In the genomic region with DNA sequence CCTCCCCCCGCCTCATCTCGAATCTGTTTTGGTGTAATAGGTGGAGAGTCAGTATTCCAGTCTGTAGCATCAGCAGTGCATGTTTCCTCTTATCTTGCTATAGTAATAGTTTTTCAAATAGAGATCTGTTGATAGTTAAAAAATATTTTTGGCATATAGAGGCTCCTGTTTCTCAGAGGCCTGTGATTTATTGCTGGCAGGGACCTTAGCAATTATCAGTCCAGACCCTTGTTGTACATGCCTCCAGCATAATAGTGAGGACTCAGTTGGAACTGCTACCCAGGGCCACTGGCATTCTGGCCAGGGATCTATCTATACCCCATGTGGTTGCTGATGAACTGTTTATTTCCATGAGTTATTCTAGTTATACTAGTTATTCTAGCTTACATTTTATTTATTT, we compare ENCODE assay signal across 17 cellular contexts. TPM values are rescaled to one million over a fixed set of nuclear protein-coding genes. Genes with fewer than 3 reads are reported as not detected.
DNase-seq lines count a peak whose midpoint lies in the region; ATAC-seq and TF ChIP-seq lines count a peak whose summit lies in the region.
"Had no signal": no experiment of that assay in that cellular context is flagged by ENCODE, and none has a peak within 500 bp of the region (broad histone marks: within the 10 kb centered on the region; RNA-seq: fewer than 3 reads in every experiment).

No MANE protein-coding gene starts in this region.

- no peak for DNase-seq in left ventricle myocardium inferior
- DNase-seq in left cardiac atrium, result no peak
- DNase-seq in Karpas-422, result no peak
- DNase-seq in glutamatergic neuron, result no peak
- no peak for DNase-seq in upper lobe of right lung
- no peak for DNase-seq in breast epithelium (ENCODE audit: low spot score in 2 of 2)
- DNase-seq in NCI-H510A treated with DMSO at 0.1 percent for 48 hours (lab: John Stamatoyannopoulos, UW), result no peak
- DNase-seq: AML-193, DMS 273 treated with DMSO at 0.1 percent for 48 hours, HFFc6, NCI-H1092, NCI-H1436 treated with DMSO at 0.1 percent for 48 hours, NCI-H2029, NCI-H2171, NCI-H446 treated with DMSO at 0.1 percent for 48 hours, SHP77 treated with DMSO at 0.1 percent for 48 hours had no signal

- H3K27me3 Mint-ChIP-seq in glutamatergic neuron (ENCODE audit: unreplicated experiment), result no peaks in the 10 kb centered on the region

- H3K9me3 Mint-ChIP-seq in glutamatergic neuron (ENCODE audit: unreplicated experiment), result peaks cover 3% of the 10 kb centered on the region
- H3K9me3 Mint-ChIP-seq: HFFc6 had no signal

- H3K27ac Mint-ChIP-seq in glutamatergic neuron (ENCODE audit: unreplicated experiment), result peak overlapping the region; percentile 55
- H3K27ac Mint-ChIP-seq: HFFc6 had no signal

- H3K36me3 ChIP-seq in left ventricle myocardium inferior, result peaks cover 62% of the 10 kb centered on the region
- peaks cover 27% of the 10 kb centered on the region; the same call in 1 of the 2 replicates for H3K36me3 ChIP-seq in Karpas-422 (ENCODE audit: insufficient read depth, low read length)
- H3K36me3 ChIP-seq in upper lobe of right lung, result peaks cover 72% of the 10 kb centered on the region
- H3K36me3 ChIP-seq in breast epithelium, result no peaks in the 10 kb centered on the region

- peak overlapping the region; percentile 36 for H3K27ac ChIP-seq in left ventricle myocardium inferior (replicated peaks)
- H3K27ac ChIP-seq in Karpas-422 (ENCODE audit: low read length), result 0 out of 2 replicates have a peak overlapping the region, but pooled peaks have one; percentile 20
- no peak overlapping the region for H3K27ac ChIP-seq in upper lobe of right lung
- peak overlapping the region in 1 of 2 donors; percentile 4 for H3K27ac ChIP-seq in breast epithelium
- H3K27ac ChIP-seq: KMS-11 had no signal

- no peak overlapping the region for H3K4me2 ChIP-seq in Karpas-422 (ENCODE audit: low read depth, low read length, poor library complexity, severe bottlenecking)
- H3K4me2 ChIP-seq: KMS-11 had no signal

- no peaks in the 10 kb centered on the region for H3K9me2 ChIP-seq in Karpas-422 (replicated peaks; ENCODE audit: insufficient read depth, low read length)

- no peak overlapping the region for H2AFZ ChIP-seq in Karpas-422 (ENCODE audit: low read length)

- H3K4me3 Mint-ChIP-seq in glutamatergic neuron (ENCODE audit: unreplicated experiment), result no peak overlapping the region
- H3K4me3 Mint-ChIP-seq: HFFc6 had no signal

- TF ChIP-seq CTCF in left ventricle myocardium inferior (IDR thresholded peaks at IDR 0.05; ENCODE audit: borderline replicate concordance) (no peak), glutamatergic neuron (IDR thresholded peaks at IDR 0.05; ENCODE audit: partially characterized antibody, unreplicated experiment) (no peak), upper lobe of right lung (IDR thresholded peaks at IDR 0.05) (no peak), breast epithelium (IDR thresholded peaks at IDR 0.05) (no peak)

- TF ChIP-seq POLR2A in breast epithelium (IDR thresholded peaks at IDR 0.05), result no peak

- H3K4me3 ChIP-seq in left ventricle myocardium inferior (no peak overlapping the region), Karpas-422 (ENCODE audit: low read length) (no peak overlapping the region), upper lobe of right lung (no peak overlapping the region), breast epithelium (no peak overlapping the region)

- no peak overlapping the region for H3K9ac ChIP-seq in Karpas-422 (ENCODE audit: low read length)
- H3K9ac ChIP-seq: KMS-11 had no signal

- peaks cover 34% of the 10 kb centered on the region for H3K4me1 ChIP-seq in left ventricle myocardium inferior
- H3K4me1 ChIP-seq in Karpas-422 (ENCODE audit: low read length), result peaks cover 27% of the 10 kb centered on the region
- H3K4me1 ChIP-seq in upper lobe of right lung, result peaks cover 7% of the 10 kb centered on the region
- no peaks in the 10 kb centered on the region for H3K4me1 ChIP-seq in breast epithelium

- H4K20me1 ChIP-seq in Karpas-422 (ENCODE audit: insufficient read depth, low read depth, low read length), result no peaks in the 10 kb centered on the region

- ATAC-seq in left cardiac atrium (no peak), upper lobe of right lung (no peak)

- peaks cover 30% of the 10 kb centered on the region for H3K79me2 ChIP-seq in Karpas-422 (ENCODE audit: low read length)

- H3K36me3 Mint-ChIP-seq in glutamatergic neuron (ENCODE audit: unreplicated experiment), result peaks cover 10% of the 10 kb centered on the region

- H3K9me3 ChIP-seq in left ventricle myocardium inferior (replicated peaks) (no peaks in the 10 kb centered on the region), Karpas-422 (ENCODE audit: low read length) (no peaks in the 10 kb centered on the region), upper lobe of right lung (no peaks in the 10 kb centered on the region), breast epithelium (no peaks in the 10 kb centered on the region)

- no peaks in the 10 kb centered on the region for H3K4me1 Mint-ChIP-seq in glutamatergic neuron (ENCODE audit: low read depth, unreplicated experiment)

- intact Hi-C loops in left ventricle myocardium inferior (cut with micrococcal nuclease), result loop anchor here (10.0 kb wide), 1 partner anchor 202 kb away; no protein-coding TSS in a partner anchor
- intact Hi-C loops in left cardiac atrium (cut with DNase I), result loop anchor here in 1 of 2 donors (10.0 kb wide), 1 partner anchor 202 kb away; no protein-coding TSS in a partner anchor
- intact Hi-C loops in upper lobe of right lung (cut with DNase I), result loop anchor here (10.0 kb wide), 1 partner anchor 202 kb away; no protein-coding TSS in a partner anchor
- intact Hi-C loops in breast epithelium (cut with DNase I; ENCODE audit: low total_unique reads), result no loop called here

- H3K27me3 ChIP-seq in left ventricle myocardium inferior (ENCODE audit: low read depth), result no peaks in the 10 kb centered on the region
- no peaks in the 10 kb centered on the region for H3K27me3 ChIP-seq in Karpas-422 (ENCODE audit: low read length)
- no peaks in the 10 kb centered on the region for H3K27me3 ChIP-seq in upper lobe of right lung
- H3K27me3 ChIP-seq in breast epithelium, result no peaks in the 10 kb centered on the region

RNA-seq across cellular contexts. Expression of a gene that starts 52.6 kb away (rescaled TPM):
- total RNA-seq in left ventricle myocardium inferior, result 51.9 TPM
- 10 to 100 TPM; 54.5 to 59.1 TPM for total RNA-seq in left cardiac atrium
- 33.7 and 35.1 TPM in 2 replicates for total RNA-seq in Karpas-422 (2014; rRNA removed; shearing (Covaris generic); ENCODE audit: low replicate concordance)
- total RNA-seq in glutamatergic neuron (ENCODE audit: unreplicated experiment), result 173 TPM
- 87.1 TPM for total RNA-seq in upper lobe of right lung
- 10 to 100 TPM; 33.4 to 61.0 (median 53.7) TPM for total RNA-seq in breast epithelium
